ENCODE assay signal across 1 cellular context in the genomic region with DNA sequence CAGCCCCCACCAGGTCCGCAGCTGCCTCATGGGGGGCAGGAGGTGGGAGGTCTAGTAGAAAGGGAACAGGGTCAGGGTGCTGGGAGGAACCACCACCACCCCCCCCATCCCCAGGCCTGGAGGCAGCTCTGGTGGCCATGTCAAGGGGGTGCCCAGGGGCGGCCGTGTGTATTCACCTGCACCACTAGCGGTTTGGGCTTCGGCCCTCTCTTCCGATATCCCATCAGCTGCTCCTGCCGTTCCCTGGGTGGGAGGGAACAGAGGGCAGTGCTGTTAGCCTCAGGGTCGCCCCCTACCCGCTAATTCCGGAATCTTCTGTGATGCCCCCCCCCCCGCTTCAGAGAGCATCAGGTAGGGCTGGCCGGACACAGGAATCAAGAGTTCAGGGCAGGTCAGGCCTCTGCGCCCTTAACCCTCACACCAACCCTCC.
TF ChIP-seq lines count a peak whose summit lies in the region.

No MANE protein-coding gene starts in this region.

TF ChIP-seq in HepG2, 621 proteins besides CTCF, POLR2A, EP300 and RAD21 (continued from another document):
- TF ChIP-seq, protein P1, sequence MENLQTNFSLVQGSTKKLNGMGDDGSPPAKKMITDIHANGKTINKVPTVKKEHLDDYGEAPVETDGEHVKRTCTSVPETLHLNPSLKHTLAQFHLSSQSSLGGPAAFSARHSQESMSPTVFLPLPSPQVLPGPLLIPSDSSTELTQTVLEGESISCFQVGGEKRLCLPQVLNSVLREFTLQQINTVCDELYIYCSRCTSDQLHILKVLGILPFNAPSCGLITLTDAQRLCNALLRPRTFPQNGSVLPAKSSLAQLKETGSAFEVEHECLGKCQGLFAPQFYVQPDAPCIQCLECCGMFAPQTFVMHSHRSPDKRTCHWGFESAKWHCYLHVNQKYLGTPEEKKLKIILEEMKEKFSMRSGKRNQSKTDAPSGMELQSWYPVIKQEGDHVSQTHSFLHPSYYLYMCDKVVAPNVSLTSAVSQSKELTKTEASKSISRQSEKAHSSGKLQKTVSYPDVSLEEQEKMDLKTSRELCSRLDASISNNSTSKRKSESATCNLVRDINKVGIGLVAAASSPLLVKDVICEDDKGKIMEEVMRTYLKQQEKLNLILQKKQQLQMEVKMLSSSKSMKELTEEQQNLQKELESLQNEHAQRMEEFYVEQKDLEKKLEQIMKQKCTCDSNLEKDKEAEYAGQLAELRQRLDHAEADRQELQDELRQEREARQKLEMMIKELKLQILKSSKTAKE (CRISPR knock-in tag; IDR thresholded peaks at IDR 0.05; ENCODE audit: borderline replicate concordance), result no peak
- TF ChIP-seq ZNF292 (CRISPR knock-in tag; IDR thresholded peaks at IDR 0.05; ENCODE audit: borderline replicate concordance, low read depth), result no peak
- no peak for TF ChIP-seq ZNF337 (CRISPR knock-in tag; IDR thresholded peaks at IDR 0.05; ENCODE audit: borderline replicate concordance, low read depth)
- no peak for TF ChIP-seq ZNF562 (CRISPR knock-in tag; IDR thresholded peaks at IDR 0.05; ENCODE audit: borderline replicate concordance)
- no peak for TF ChIP-seq ZNF768 (CRISPR knock-in tag; IDR thresholded peaks at IDR 0.05)
- TF ChIP-seq CBX5 (CRISPR knock-in tag; IDR thresholded peaks at IDR 0.05; ENCODE audit: borderline replicate concordance), result no peak
- 0 out of 2 replicates have a peak, but pooled peaks have one; percentile 3 for TF ChIP-seq RXRA (CRISPR knock-in tag; IDR thresholded peaks at IDR 0.05)
- TF ChIP-seq ZNF225 (CRISPR knock-in tag; IDR thresholded peaks at IDR 0.05), result no peak
- TF ChIP-seq, protein P2, sequence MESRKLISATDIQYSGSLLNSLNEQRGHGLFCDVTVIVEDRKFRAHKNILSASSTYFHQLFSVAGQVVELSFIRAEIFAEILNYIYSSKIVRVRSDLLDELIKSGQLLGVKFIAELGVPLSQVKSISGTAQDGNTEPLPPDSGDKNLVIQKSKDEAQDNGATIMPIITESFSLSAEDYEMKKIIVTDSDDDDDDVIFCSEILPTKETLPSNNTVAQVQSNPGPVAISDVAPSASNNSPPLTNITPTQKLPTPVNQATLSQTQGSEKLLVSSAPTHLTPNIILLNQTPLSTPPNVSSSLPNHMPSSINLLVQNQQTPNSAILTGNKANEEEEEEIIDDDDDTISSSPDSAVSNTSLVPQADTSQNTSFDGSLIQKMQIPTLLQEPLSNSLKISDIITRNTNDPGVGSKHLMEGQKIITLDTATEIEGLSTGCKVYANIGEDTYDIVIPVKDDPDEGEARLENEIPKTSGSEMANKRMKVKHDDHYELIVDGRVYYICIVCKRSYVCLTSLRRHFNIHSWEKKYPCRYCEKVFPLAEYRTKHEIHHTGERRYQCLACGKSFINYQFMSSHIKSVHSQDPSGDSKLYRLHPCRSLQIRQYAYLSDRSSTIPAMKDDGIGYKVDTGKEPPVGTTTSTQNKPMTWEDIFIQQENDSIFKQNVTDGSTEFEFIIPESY (CRISPR knock-in tag; IDR thresholded peaks at IDR 0.05), result peak; percentile 95
- TF ChIP-seq KLF13 (CRISPR knock-in tag; IDR thresholded peaks at IDR 0.05), result no peak
- TF ChIP-seq, protein P3, sequence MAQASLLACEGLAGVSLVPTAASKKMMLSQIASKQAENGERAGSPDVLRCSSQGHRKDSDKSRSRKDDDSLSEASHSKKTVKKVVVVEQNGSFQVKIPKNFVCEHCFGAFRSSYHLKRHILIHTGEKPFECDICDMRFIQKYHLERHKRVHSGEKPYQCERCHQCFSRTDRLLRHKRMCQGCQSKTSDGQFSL (CRISPR knock-in tag; IDR thresholded peaks at IDR 0.05), result peak; percentile 92
- TF ChIP-seq, protein P4, sequence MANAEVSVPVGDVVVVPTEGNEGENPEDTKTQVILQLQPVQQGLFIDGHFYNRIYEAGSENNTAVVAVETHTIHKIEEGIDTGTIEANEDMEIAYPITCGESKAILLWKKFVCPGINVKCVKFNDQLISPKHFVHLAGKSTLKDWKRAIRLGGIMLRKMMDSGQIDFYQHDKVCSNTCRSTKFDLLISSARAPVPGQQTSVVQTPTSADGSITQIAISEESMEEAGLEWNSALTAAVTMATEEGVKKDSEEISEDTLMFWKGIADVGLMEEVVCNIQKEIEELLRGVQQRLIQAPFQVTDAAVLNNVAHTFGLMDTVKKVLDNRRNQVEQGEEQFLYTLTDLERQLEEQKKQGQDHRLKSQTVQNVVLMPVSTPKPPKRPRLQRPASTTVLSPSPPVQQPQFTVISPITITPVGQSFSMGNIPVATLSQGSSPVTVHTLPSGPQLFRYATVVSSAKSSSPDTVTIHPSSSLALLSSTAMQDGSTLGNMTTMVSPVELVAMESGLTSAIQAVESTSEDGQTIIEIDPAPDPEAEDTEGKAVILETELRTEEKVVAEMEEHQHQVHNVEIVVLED (CRISPR knock-in tag; IDR thresholded peaks at IDR 0.05; ENCODE audit: borderline replicate concordance), result no peak
- TF ChIP-seq NKX3-1 (CRISPR knock-in tag; IDR thresholded peaks at IDR 0.05), result no peak
- TF ChIP-seq HDAC2 (CRISPR knock-in tag; IDR thresholded peaks at IDR 0.05), result no peak
- no peak for TF ChIP-seq ZNF570 (CRISPR knock-in tag; IDR thresholded peaks at IDR 0.05; ENCODE audit: borderline replicate concordance)
- TF ChIP-seq, protein P5, sequence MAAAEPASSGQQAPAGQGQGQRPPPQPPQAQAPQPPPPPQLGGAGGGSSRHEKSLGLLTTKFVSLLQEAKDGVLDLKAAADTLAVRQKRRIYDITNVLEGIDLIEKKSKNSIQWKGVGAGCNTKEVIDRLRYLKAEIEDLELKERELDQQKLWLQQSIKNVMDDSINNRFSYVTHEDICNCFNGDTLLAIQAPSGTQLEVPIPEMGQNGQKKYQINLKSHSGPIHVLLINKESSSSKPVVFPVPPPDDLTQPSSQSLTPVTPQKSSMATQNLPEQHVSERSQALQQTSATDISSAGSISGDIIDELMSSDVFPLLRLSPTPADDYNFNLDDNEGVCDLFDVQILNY (CRISPR knock-in tag; conservative IDR thresholded peaks at IDR 0.05), result no peak
- TF ChIP-seq, protein P6, sequence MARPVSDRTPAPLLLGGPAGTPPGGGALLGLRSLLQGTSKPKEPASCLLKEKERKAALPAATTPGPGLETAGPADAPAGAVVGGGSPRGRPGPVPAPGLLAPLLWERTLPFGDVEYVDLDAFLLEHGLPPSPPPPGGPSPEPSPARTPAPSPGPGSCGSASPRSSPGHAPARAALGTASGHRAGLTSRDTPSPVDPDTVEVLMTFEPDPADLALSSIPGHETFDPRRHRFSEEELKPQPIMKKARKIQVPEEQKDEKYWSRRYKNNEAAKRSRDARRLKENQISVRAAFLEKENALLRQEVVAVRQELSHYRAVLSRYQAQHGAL (CRISPR knock-in tag; IDR thresholded peaks at IDR 0.05; ENCODE audit: not compliant biosample characterization), result no peak
- TF ChIP-seq, protein P7, sequence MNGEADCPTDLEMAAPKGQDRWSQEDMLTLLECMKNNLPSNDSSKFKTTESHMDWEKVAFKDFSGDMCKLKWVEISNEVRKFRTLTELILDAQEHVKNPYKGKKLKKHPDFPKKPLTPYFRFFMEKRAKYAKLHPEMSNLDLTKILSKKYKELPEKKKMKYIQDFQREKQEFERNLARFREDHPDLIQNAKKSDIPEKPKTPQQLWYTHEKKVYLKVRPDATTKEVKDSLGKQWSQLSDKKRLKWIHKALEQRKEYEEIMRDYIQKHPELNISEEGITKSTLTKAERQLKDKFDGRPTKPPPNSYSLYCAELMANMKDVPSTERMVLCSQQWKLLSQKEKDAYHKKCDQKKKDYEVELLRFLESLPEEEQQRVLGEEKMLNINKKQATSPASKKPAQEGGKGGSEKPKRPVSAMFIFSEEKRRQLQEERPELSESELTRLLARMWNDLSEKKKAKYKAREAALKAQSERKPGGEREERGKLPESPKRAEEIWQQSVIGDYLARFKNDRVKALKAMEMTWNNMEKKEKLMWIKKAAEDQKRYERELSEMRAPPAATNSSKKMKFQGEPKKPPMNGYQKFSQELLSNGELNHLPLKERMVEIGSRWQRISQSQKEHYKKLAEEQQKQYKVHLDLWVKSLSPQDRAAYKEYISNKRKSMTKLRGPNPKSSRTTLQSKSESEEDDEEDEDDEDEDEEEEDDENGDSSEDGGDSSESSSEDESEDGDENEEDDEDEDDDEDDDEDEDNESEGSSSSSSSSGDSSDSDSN (CRISPR knock-in tag; IDR thresholded peaks at IDR 0.05), result peak; percentile 14; the same call in 1 of the 2 replicates
- TF ChIP-seq, protein P8, sequence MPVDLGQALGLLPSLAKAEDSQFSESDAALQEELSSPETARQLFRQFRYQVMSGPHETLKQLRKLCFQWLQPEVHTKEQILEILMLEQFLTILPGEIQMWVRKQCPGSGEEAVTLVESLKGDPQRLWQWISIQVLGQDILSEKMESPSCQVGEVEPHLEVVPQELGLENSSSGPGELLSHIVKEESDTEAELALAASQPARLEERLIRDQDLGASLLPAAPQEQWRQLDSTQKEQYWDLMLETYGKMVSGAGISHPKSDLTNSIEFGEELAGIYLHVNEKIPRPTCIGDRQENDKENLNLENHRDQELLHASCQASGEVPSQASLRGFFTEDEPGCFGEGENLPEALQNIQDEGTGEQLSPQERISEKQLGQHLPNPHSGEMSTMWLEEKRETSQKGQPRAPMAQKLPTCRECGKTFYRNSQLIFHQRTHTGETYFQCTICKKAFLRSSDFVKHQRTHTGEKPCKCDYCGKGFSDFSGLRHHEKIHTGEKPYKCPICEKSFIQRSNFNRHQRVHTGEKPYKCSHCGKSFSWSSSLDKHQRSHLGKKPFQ (CRISPR knock-in tag; IDR thresholded peaks at IDR 0.05; ENCODE audit: insufficient replicate concordance), result no peak
- no peak for TF ChIP-seq ARID2 (CRISPR knock-in tag; IDR thresholded peaks at IDR 0.05; ENCODE audit: borderline replicate concordance)
- TF ChIP-seq, protein P9, sequence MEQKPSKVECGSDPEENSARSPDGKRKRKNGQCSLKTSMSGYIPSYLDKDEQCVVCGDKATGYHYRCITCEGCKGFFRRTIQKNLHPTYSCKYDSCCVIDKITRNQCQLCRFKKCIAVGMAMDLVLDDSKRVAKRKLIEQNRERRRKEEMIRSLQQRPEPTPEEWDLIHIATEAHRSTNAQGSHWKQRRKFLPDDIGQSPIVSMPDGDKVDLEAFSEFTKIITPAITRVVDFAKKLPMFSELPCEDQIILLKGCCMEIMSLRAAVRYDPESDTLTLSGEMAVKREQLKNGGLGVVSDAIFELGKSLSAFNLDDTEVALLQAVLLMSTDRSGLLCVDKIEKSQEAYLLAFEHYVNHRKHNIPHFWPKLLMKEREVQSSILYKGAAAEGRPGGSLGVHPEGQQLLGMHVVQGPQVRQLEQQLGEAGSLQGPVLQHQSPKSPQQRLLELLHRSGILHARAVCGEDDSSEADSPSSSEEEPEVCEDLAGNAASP (CRISPR knock-in tag; IDR thresholded peaks at IDR 0.05; ENCODE audit: borderline replicate concordance), result no peak
- TF ChIP-seq, protein P10, sequence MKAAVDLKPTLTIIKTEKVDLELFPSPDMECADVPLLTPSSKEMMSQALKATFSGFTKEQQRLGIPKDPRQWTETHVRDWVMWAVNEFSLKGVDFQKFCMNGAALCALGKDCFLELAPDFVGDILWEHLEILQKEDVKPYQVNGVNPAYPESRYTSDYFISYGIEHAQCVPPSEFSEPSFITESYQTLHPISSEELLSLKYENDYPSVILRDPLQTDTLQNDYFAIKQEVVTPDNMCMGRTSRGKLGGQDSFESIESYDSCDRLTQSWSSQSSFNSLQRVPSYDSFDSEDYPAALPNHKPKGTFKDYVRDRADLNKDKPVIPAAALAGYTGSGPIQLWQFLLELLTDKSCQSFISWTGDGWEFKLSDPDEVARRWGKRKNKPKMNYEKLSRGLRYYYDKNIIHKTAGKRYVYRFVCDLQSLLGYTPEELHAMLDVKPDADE (CRISPR knock-in tag; IDR thresholded peaks at IDR 0.05), result no peak
- TF ChIP-seq ATRX (CRISPR knock-in tag; IDR thresholded peaks at IDR 0.05; ENCODE audit: borderline replicate concordance), result no peak
- TF ChIP-seq MTA3 (CRISPR knock-in tag; IDR thresholded peaks at IDR 0.05), result no peak
- TF ChIP-seq TAF15 (IDR thresholded peaks at IDR 0.05; ENCODE audit: low read depth, low read length, poor library complexity, severe bottlenecking), result peak; percentile 26
- no peak for TF ChIP-seq LCORL (IDR thresholded peaks at IDR 0.05)
- peak; percentile 30; the same call in 1 of the 2 replicates for TF ChIP-seq LCORL (CRISPR knock-in tag; IDR thresholded peaks at IDR 0.05)
- no peak for TF ChIP-seq ELF4 (CRISPR knock-in tag; IDR thresholded peaks at IDR 0.05; ENCODE audit: borderline replicate concordance)
- TF ChIP-seq FOXO1 (CRISPR knock-in tag; IDR thresholded peaks at IDR 0.05), result no peak
- TF ChIP-seq POLR2G (IDR thresholded peaks at IDR 0.05; ENCODE audit: low read depth, low read length), result peak; percentile 37; the same call in 1 of the 2 replicates
